Comparison of ENCODE assay signal across 1 cellular context in genomic region chr13:41922894-41923293, GRCh38.
TF ChIP-seq lines count a peak whose summit lies in the region.

No MANE protein-coding gene starts in this region.

TF ChIP-seq in HEK293, 187 proteins besides CTCF, POLR2A, EP300 and RAD21:
- TF ChIP-seq ZNF280D (tag by site-specific recombination; IDR thresholded peaks at IDR 0.05) (peak; percentile 67; the same call in 1 of the 2 replicates), ZNF146 (tag by site-specific recombination; IDR thresholded peaks at IDR 0.05) (peak; percentile 93)
